9 cellular contexts compared by ENCODE assay signal in the genomic region with DNA sequence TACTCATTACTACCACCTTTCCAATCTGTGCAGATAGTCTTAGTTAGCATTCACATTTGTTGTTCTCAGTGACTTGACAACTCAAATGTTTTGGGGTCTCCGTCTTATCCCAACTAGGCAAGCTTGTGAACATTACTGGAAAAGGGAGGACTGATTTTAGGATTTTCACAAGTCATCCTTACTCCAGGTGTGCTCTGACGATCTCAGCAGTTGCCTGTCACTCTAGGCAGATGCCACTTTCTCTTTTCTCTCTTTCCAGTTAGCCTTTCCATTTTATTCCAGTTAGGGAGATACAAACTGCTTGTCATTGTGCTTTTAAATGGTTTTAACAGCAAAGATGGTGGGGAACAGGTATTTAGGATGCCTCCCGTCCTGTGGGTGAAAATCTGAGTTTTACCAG. TPM values are rescaled to one million over a fixed set of nuclear protein-coding genes. Genes with fewer than 3 reads are reported as not detected.
DNase-seq lines count a peak whose midpoint lies in the region; ATAC-seq and TF ChIP-seq lines count a peak whose summit lies in the region.
"Had no signal": no experiment of that assay in that cellular context is flagged by ENCODE, and none has a peak within 500 bp of the region (broad histone marks: within the 10 kb centered on the region; RNA-seq: fewer than 3 reads in every experiment).

No MANE protein-coding gene starts in this region.

- H3K9ac ChIP-seq in rectal smooth muscle tissue (ENCODE audit: low read length), result peak overlapping the region; percentile 46

- no peaks in the 10 kb centered on the region for H3K9me3 ChIP-seq in SJSA1 (replicated peaks)

- no peak for ATAC-seq in HG02973 (IDR thresholded peaks at IDR 0.05; ENCODE audit: unreplicated experiment)

- H3K4me1 ChIP-seq in SJSA1 (replicated peaks) (peaks cover 9% of the 10 kb centered on the region; the same call in 1 of the 2 replicates), rectal smooth muscle tissue (ENCODE audit: control insufficient read depth, insufficient read depth, low read length) (peaks cover 12% of the 10 kb centered on the region)

- TF ChIP-seq CTCF in fibroblast of mammary gland (conservative IDR thresholded peaks at IDR 0.05; ENCODE audit: control insufficient read depth, insufficient read depth, low read depth, low read length), result no peak
- no peak for TF ChIP-seq CTCF in GM20000 (IDR thresholded peaks at IDR 0.05; ENCODE audit: extremely low read depth, missing control alignments)

- peaks cover 53% of the 10 kb centered on the region for H3K36me3 ChIP-seq in SJSA1
- peaks cover 25% of the 10 kb centered on the region for H3K36me3 ChIP-seq in rectal smooth muscle tissue (ENCODE audit: control insufficient read depth, insufficient read depth, low read length)

- DNase-seq in SJSA1 (ENCODE audit: low read depth in 1 of 2, low spot score in 2 of 2) (no peak), fibroblast of mammary gland (ENCODE audit: low read depth) (no peak), NCI-H2196 treated with DMSO at 0.1 percent for 48 hours (lab: John Stamatoyannopoulos, UW; ENCODE audit: unreplicated experiment) (no peak), GM20000 (ENCODE audit: low spot score) (no peak)
- no peak for DNase-seq in stimulated activated CD4-positive, alpha-beta T cell treated with anti-CD3 and anti-CD28 coated beads, Interleukin-12 subunit alpha, Interleukin-12 subunit beta, amount 100 ng/mL, for 4 hours
- DNase-seq: retina had no signal

- peak overlapping the region; percentile 81 for H3K4me3 ChIP-seq in GM08714 (ENCODE audit: low read length)
- peak overlapping the region; percentile 62 for H3K4me3 ChIP-seq in SJSA1
- H3K4me3 ChIP-seq in fibroblast of mammary gland (ENCODE audit: control insufficient read depth, low read depth, low read length), result peak overlapping the region; percentile 92
- H3K4me3 ChIP-seq in rectal smooth muscle tissue (ENCODE audit: low read length), result peak overlapping the region; percentile 91

- H3K27ac ChIP-seq in SJSA1 (no peak overlapping the region), rectal smooth muscle tissue (ENCODE audit: low read depth, low read length) (peak overlapping the region; percentile 75)

- H3K27me3 ChIP-seq in SJSA1 (replicated peaks), result no peaks in the 10 kb centered on the region
- H3K27me3 ChIP-seq in rectal smooth muscle tissue (ENCODE audit: control insufficient read depth, insufficient read depth, low read length), result no peaks in the 10 kb centered on the region

RNA-seq across cellular contexts. Expression of a gene that starts 1.1 kb away (rescaled TPM):
- 204 and 249 TPM in 2 replicates for total RNA-seq in SJSA1 (2014; rRNA removed; shearing (Covaris generic))

RNA-seq across cellular contexts. Expression of a gene that starts 10.9 kb away (rescaled TPM):
- 1,215 and 2,760 TPM in 2 replicates for total RNA-seq in SJSA1 (2014; rRNA removed; shearing (Covaris generic))

RNA-seq across cellular contexts. Expression of a gene that starts 12.6 kb away (rescaled TPM):
- 3.6 and 7.3 TPM in 2 replicates for total RNA-seq in SJSA1 (2014; rRNA removed; shearing (Covaris generic))

RNA-seq across cellular contexts. Expression of a gene that starts 22.6 kb away (rescaled TPM):
- total RNA-seq in SJSA1 (2014; rRNA removed; shearing (Covaris generic)), result 138 and 170 TPM in 2 replicates

RNA-seq across cellular contexts. Expression of a gene that starts 25.5 kb away (rescaled TPM):
- total RNA-seq in SJSA1 (2014; rRNA removed; shearing (Covaris generic)), result not detected in 2 replicates
